28 cellular contexts compared by ENCODE assay signal in the genomic region with DNA sequence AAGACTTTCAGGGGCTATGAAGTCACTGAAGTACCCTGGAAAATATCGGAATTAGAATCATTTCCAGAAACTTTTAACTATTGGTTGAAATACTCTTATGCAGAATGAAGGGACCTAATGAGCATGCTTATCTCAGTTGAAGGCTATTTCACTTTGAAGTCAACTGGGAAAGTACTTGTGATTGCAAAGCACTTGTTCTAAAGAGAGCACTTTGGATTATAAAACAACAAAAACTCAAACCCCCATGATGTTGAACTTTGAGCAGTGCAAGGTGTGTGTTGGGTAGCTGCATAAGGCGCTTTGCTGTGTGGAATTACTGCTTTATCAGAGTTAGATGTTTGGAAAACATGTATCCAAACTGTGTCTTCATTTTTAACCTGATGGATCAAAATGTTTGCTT.
"Had no signal": no experiment of that assay in that cellular context is flagged by ENCODE, and none has a peak within 500 bp of the region (broad histone marks: within the 10 kb centered on the region; RNA-seq: fewer than 3 reads in every experiment).

No MANE protein-coding gene starts in this region.

- H3K9me3 ChIP-seq: ascending aorta, body of pancreas, SK-N-SH had no signal

- H3K27ac ChIP-seq: ascending aorta, body of pancreas, KMS-11 had no signal

- H3K27me3 ChIP-seq: ascending aorta, body of pancreas had no signal

- H3K27me3 Mint-ChIP-seq: activated naive CD8-positive, alpha-beta T cell treated with anti-CD3 and anti-CD28 coated beads, Interleukin-2, amount 50 U/mL, for 24 hours had no signal

- H3K36me3 ChIP-seq: ascending aorta had no signal

- H3K27ac Mint-ChIP-seq: activated CD4-positive, alpha-beta T cell treated with anti-CD3 and anti-CD28 coated beads, Interleukin-2, amount 10 ng/mL, durations not matched to agents 24 days and 14 days; activated CD8-positive, alpha-beta memory T cell treated with anti-CD3 and anti-CD28 coated beads, Interleukin-2, amount 10 ng/mL, durations not matched to agents 7 days and 5 days; activated naive CD4-positive, alpha-beta T cell treated with anti-CD3 and anti-CD28 coated beads, Interleukin-2, amount 50 U/mL, for 72 hours; activated naive CD8-positive, alpha-beta T cell treated with anti-CD3 and anti-CD28 coated beads, Interleukin-2, amount 50 U/mL, for 24 hours had no signal

- H3K4me3 ChIP-seq: ascending aorta, body of pancreas had no signal

- H3K9ac ChIP-seq: KMS-11, SK-N-SH had no signal

- H3K4me2 ChIP-seq: KMS-11, SK-N-SH had no signal

- H3K36me3 Mint-ChIP-seq: activated naive CD4-positive, alpha-beta T cell treated with anti-CD3 and anti-CD28 coated beads, Interleukin-2, amount 50 U/mL, for 72 hours had no signal

- H3K9me3 Mint-ChIP-seq: activated CD4-positive, alpha-beta T cell treated with anti-CD3 and anti-CD28 coated beads, Interleukin-2, amount 10 ng/mL, durations not matched to agents 24 days and 14 days; activated naive CD4-positive, alpha-beta T cell treated with anti-CD3 and anti-CD28 coated beads, Interleukin-2, amount 50 U/mL, for 72 hours; activated naive CD8-positive, alpha-beta T cell treated with anti-CD3 and anti-CD28 coated beads, Interleukin-2, amount 50 U/mL, for 24 hours; activated T-cell treated with anti-CD3 and anti-CD28 coated beads, Interleukin-2, amount 50 U/mL, for 4 hours had no signal

- DNase-seq: activated CD4-positive, alpha-beta T cell treated with anti-CD3 and anti-CD28 coated beads for 1 hour; activated CD4-positive, alpha-beta T cell treated with anti-CD3 and anti-CD28 coated beads, Interleukin-2, amount 10 ng/mL, durations not matched to agents 24 days and 14 days; activated CD4-positive, alpha-beta T cell treated with anti-CD3 and anti-CD28 coated beads, Interleukin-2, amount 50 U/mL, for 48 hours; activated CD8-positive, alpha-beta memory T cell treated with anti-CD3 and anti-CD28 coated beads, Interleukin-2, amount 10 ng/mL, durations not matched to agents 7 days and 5 days; activated effector memory CD4-positive, alpha-beta T cell treated with anti-CD3 and anti-CD28 coated beads, Interleukin-2, amount 50 U/mL, for 16 hours; activated naive CD4-positive, alpha-beta T cell treated with Interleukin-2 at 50 U/mL for 16 hours; activated naive CD8-positive, alpha-beta T cell treated with anti-CD3 and anti-CD28 coated beads, Interleukin-2, amount 50 U/mL, for 24 hours; activated T-cell treated with anti-CD3 and anti-CD28 coated beads, Interleukin-2, amount 50 U/mL, for 4 hours; amniotic stem cell; body of pancreas; central memory CD4-positive, alpha-beta T cell; NCI-H1092; NCI-H1417; NCI-H1694; NCI-H2029; NCI-H2107; NCI-H345; NCI-H510A treated with DMSO at 0.1 percent for 48 hours; NCI-H69; NK-92 treated with Interleukin-12 subunit alpha and Interleukin-12 subunit beta, amount 100 ng/mL, for 24 hours; OCI-M1; RPMI8226; SK-N-SH had no signal

- ATAC-seq: activated CD8-positive, alpha-beta memory T cell treated with anti-CD3 and anti-CD28 coated beads, Interleukin-2, amount 10 ng/mL, durations not matched to agents 7 days and 5 days; activated naive CD4-positive, alpha-beta T cell treated with anti-CD3 and anti-CD28 coated beads, Interleukin-2, amount 50 U/mL, for 72 hours; activated naive CD8-positive, alpha-beta T cell treated with anti-CD3 and anti-CD28 coated beads, Interleukin-2, amount 50 U/mL, for 24 hours; body of pancreas; Panc1; Right ventricle myocardium inferior had no signal

- H3K9me2 ChIP-seq: SK-N-SH had no signal

- H3K4me3 Mint-ChIP-seq: activated CD4-positive, alpha-beta T cell treated with anti-CD3 and anti-CD28 coated beads, Interleukin-2, amount 10 ng/mL, durations not matched to agents 24 days and 14 days; activated CD8-positive, alpha-beta memory T cell treated with anti-CD3 and anti-CD28 coated beads, Interleukin-2, amount 10 ng/mL, durations not matched to agents 7 days and 5 days; activated naive CD8-positive, alpha-beta T cell treated with anti-CD3 and anti-CD28 coated beads, Interleukin-2, amount 50 U/mL, for 24 hours; activated T-cell treated with anti-CD3 and anti-CD28 coated beads, Interleukin-2, amount 50 U/mL, for 4 hours had no signal
